16 cellular contexts compared by ENCODE assay signal in genomic region chr2:80149991-80150390, GRCh38.
DNase-seq lines count a peak whose midpoint lies in the region; ATAC-seq, FAIRE-seq and TF ChIP-seq lines count a peak whose summit lies in the region.
"Had no signal": no experiment of that assay in that cellular context is flagged by ENCODE, and none has a peak within 500 bp of the region (broad histone marks: within the 10 kb centered on the region; RNA-seq: fewer than 3 reads in every experiment).

No MANE protein-coding gene starts in this region.

- no peaks in the 10 kb centered on the region for H3K27me3 ChIP-seq in K562 (ENCODE audit: control insufficient read depth in 2 of 2, insufficient read depth in 2 of 2, low read length in 2 of 2)
- H3K27me3 ChIP-seq: BE2C had no signal

- WGBS in K562 (ENCODE audit: insufficient coverage, low coverage, missing lambda C conversion rate), result 54% methylated on average over 1 of the region's 1 CpG

- FAIRE-seq in K562 (lab: Jason Lieb, UNC), result no peak
- FAIRE-seq: A204.1, GM12878, GM18507 had no signal

- H3K27ac ChIP-seq in K562 (ENCODE audit: extremely low read depth, low read depth, low read length), result no peak overlapping the region
- H3K27ac ChIP-seq: GM23248 had no signal

- no peaks in the 10 kb centered on the region for H3K79me2 ChIP-seq in K562 (ENCODE audit: control insufficient read depth, insufficient read depth, low read length)

- ATAC-seq in K562 (no peak), HG02938 (IDR thresholded peaks at IDR 0.05; ENCODE audit: unreplicated experiment) (no peak), HG03097 (IDR thresholded peaks at IDR 0.05; ENCODE audit: low FRiP score, unreplicated experiment) (no peak)
- ATAC-seq: GM12878 had no signal

- H2AFZ ChIP-seq in K562 (ENCODE audit: low read depth, low read length), result 0 out of 2 replicates have a peak overlapping the region, but pooled peaks have one; percentile 5
- H2AFZ ChIP-seq: GM23248 had no signal

- CTCF ChIA-PET in K562 (lab: Yijun Ruan, JAX; ENCODE audit: low intra/inter-chr PET ratio), result no interaction called here

- H3K9me3 ChIP-seq in K562 (replicated peaks; ENCODE audit: control insufficient read depth, insufficient read depth, low read depth, low read length), result no peaks in the 10 kb centered on the region
- H3K9me3 ChIP-seq: BE2C, Caco-2 had no signal

- no peak overlapping the region for H3K4me3 ChIP-seq in K562
- H3K4me3 ChIP-seq: GM12878, GM23248 had no signal

- H4K20me1 ChIP-seq in K562 (replicated peaks; ENCODE audit: control insufficient read depth, insufficient read depth, low read length), result no peaks in the 10 kb centered on the region

- H3K4me2 ChIP-seq in K562 (ENCODE audit: insufficient read depth, low read length), result no peak overlapping the region

- no peaks in the 10 kb centered on the region for H3K36me3 ChIP-seq in K562 (ENCODE audit: control insufficient read depth, insufficient read depth, low read length)
- H3K36me3 ChIP-seq: BE2C had no signal

- TF ChIP-seq CTCF in K562 (IDR thresholded peaks at IDR 0.05 in 2 of 3, conservative IDR thresholded peaks at IDR 0.05 in 1 of 3; ENCODE audit: insufficient read depth in 2 of 3, low read depth in 1 of 3, low read length in 3 of 3), result no peak

- POLR2A ChIA-PET in K562 (lab: Yijun Ruan, JAX), result interaction anchor here (2.2 kb wide), 1 partner anchor 9 kb away, joined by 9 read pairs; no protein-coding TSS in a partner anchor

- TF ChIP-seq POLR2A in K562 (conservative IDR thresholded peaks at IDR 0.05), result no peak

- TF ChIP-seq RAD21 in K562 (CRISPR knock-in tag; conservative IDR thresholded peaks at IDR 0.05 in 1 of 2, IDR thresholded peaks at IDR 0.05 in 1 of 2), result no peak

- BruUV-seq in K562 (replicated peaks; lab: Mats Ljungman, UMichigan), result no TSS peak

- H3K9ac ChIP-seq in K562 (ENCODE audit: insufficient read depth in 1 of 2, low read depth in 2 of 2, low read length in 2 of 2), result no peak overlapping the region
- H3K9ac ChIP-seq: GM23248 had no signal

- in situ Hi-C loops in K562 (cut with MboI), result no loop called here

- H3K9me1 ChIP-seq in K562 (ENCODE audit: control insufficient read depth, insufficient read depth, low read length), result no peaks in the 10 kb centered on the region

- intact Hi-C loops in K562 (cut with micrococcal nuclease), result loop anchor here (5.0 kb wide), 1 partner anchor 78 kb away; no protein-coding TSS in a partner anchor

- DNase-seq in NCI-H345 (lab: John Stamatoyannopoulos, UW) (peak; percentile 18), NCI-H345 treated with DMSO at 0.1 percent for 48 hours (lab: John Stamatoyannopoulos, UW; ENCODE audit: unreplicated experiment) (no peak), HT-29 (ENCODE audit: low spot score) (peak; percentile 14), K562 (ENCODE audit: extremely low read depth in 1 of 4, low spot score in 3 of 4) (no peak)
- DNase-seq in activated naive CD4-positive, alpha-beta T cell treated with Interleukin-2 at 50 U/mL for 16 hours, result no peak
- DNase-seq: BE2C; Caco-2; CD8-positive, alpha-beta memory T cell; GM23248; H7; KBM-7 had no signal

- peaks cover 5 to 10% of the 10 kb centered on the region in 2 experiments; a peak in 3 of 5 replicates for H3K4me1 ChIP-seq in K562 (replicated peaks in 1 of 2; ENCODE audit: control insufficient read depth in 2 of 2, insufficient read depth in 2 of 2, low read length in 2 of 2)

- TF ChIP-seq EP300 in K562 (IDR thresholded peaks at IDR 0.05; ENCODE audit: low read length), result no peak

TF ChIP-seq in K562, 482 proteins besides CTCF, POLR2A, EP300 and RAD21 (continues in another document):
- TF ChIP-seq PRMT5 (CRISPR knock-in tag; IDR thresholded peaks at IDR 0.05) (no peak), CREBBP (IDR thresholded peaks at IDR 0.05; ENCODE audit: low read depth, low read length) (no peak), NRF1 (conservative IDR thresholded peaks at IDR 0.05 in 1 of 2, IDR thresholded peaks at IDR 0.05 in 1 of 2) (no peak), ZNF586 (CRISPR knock-in tag; conservative IDR thresholded peaks at IDR 0.05) (no peak), ZFPM2 (CRISPR knock-in tag; IDR thresholded peaks at IDR 0.05) (no peak), NFIC (IDR thresholded peaks at IDR 0.05) (peak; percentile 85), KDM1A (IDR thresholded peaks at IDR 0.05) (0 out of 4 replicates have a peak, but pooled peaks of 1 of the 2 experiments have one; percentile 23), PYGO2 (tag; IDR thresholded peaks at IDR 0.05) (no peak), ZNF197 (CRISPR knock-in tag; IDR thresholded peaks at IDR 0.05; ENCODE audit: low read depth) (no peak), PRDM10 (IDR thresholded peaks at IDR 0.05; ENCODE audit: partially characterized antibody) (no peak), MLX (CRISPR knock-in tag; conservative IDR thresholded peaks at IDR 0.05) (no peak), HOXB6 (CRISPR knock-in tag; IDR thresholded peaks at IDR 0.05; ENCODE audit: borderline replicate concordance) (no peak)
- TF ChIP-seq, protein P1, sequence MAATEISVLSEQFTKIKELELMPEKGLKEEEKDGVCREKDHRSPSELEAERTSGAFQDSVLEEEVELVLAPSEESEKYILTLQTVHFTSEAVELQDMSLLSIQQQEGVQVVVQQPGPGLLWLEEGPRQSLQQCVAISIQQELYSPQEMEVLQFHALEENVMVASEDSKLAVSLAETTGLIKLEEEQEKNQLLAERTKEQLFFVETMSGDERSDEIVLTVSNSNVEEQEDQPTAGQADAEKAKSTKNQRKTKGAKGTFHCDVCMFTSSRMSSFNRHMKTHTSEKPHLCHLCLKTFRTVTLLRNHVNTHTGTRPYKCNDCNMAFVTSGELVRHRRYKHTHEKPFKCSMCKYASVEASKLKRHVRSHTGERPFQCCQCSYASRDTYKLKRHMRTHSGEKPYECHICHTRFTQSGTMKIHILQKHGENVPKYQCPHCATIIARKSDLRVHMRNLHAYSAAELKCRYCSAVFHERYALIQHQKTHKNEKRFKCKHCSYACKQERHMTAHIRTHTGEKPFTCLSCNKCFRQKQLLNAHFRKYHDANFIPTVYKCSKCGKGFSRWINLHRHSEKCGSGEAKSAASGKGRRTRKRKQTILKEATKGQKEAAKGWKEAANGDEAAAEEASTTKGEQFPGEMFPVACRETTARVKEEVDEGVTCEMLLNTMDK (IDR thresholded peaks at IDR 0.05; ENCODE audit: borderline replicate concordance, insufficient read depth, low read depth, low read length, poor library complexity, severe bottlenecking), result no peak
- TF ChIP-seq, protein P2, sequence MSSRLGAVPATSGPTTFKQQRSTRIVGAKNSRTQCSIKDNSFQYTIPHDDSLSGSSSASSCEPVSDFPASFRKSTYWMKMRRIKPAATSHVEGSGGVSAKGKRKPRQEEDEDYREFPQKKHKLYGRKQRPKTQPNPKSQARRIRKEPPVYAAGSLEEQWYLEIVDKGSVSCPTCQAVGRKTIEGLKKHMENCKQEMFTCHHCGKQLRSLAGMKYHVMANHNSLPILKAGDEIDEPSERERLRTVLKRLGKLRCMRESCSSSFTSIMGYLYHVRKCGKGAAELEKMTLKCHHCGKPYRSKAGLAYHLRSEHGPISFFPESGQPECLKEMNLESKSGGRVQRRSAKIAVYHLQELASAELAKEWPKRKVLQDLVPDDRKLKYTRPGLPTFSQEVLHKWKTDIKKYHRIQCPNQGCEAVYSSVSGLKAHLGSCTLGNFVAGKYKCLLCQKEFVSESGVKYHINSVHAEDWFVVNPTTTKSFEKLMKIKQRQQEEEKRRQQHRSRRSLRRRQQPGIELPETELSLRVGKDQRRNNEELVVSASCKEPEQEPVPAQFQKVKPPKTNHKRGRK (tag; IDR thresholded peaks at IDR 0.05), result peak; percentile 54; the same call in 1 of the 2 replicates
- TF ChIP-seq, protein P3, sequence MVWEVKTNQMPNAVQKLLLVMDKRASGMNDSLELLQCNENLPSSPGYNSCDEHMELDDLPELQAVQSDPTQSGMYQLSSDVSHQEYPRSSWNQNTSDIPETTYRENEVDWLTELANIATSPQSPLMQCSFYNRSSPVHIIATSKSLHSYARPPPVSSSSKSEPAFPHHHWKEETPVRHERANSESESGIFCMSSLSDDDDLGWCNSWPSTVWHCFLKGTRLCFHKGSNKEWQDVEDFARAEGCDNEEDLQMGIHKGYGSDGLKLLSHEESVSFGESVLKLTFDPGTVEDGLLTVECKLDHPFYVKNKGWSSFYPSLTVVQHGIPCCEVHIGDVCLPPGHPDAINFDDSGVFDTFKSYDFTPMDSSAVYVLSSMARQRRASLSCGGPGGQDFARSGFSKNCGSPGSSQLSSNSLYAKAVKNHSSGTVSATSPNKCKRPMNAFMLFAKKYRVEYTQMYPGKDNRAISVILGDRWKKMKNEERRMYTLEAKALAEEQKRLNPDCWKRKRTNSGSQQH (CRISPR knock-in tag; IDR thresholded peaks at IDR 0.05), result no peak

Comparison
In these comparisons a context has a peak if more than half of its experiments do, and no peak if none do; other contexts are left out.
1. DNase-seq: peak in NCI-H345 (single experiment) and HT-29 (single experiment); none in NCI-H345 treated with DMSO at 0.1 percent for 48 hours (single experiment), K562 (0 of 4) and activated naive CD4-positive, alpha-beta T cell treated with Interleukin-2 at 50 U/mL for 16 hours (single experiment).